ENCODE assay signal across 11 cellular contexts in the genomic region with DNA sequence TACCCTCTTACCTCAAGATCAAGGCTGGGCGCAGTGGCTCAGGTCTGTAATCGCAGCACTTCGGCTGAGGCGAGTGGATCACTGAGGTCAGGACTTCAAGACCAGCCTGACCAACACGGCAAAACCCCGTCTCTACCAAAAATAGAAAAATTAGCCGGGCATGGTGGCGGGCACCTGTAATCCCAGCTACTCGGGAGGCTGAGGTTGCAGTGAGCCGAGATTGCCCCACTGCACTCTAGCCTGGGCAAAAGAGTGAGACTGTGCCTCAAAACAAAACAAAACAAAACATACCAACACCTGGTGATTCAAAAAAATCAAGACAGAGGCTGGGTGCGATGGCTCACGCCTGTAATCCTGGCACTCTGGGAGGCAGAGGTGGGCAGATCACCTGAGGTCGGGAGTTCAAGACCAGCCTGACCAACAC. TPM values are rescaled to one million over a fixed set of nuclear protein-coding genes. Genes with fewer than 3 reads are reported as not detected.
DNase-seq lines count a peak whose midpoint lies in the region; ATAC-seq, FAIRE-seq and TF ChIP-seq lines count a peak whose summit lies in the region.
"Not testable (repeated sequence)": the region's sequence is repeated elsewhere in the genome, so short reads cannot be mapped to it uniquely, and the experiment has no call there.
"Had no signal": no experiment of that assay in that cellular context is flagged by ENCODE, and none has a peak within 500 bp of the region (broad histone marks: within the 10 kb centered on the region; RNA-seq: fewer than 3 reads in every experiment).

No MANE protein-coding gene starts in this region.

- not testable (repeated sequence) for H3K4ac ChIP-seq in mesenchymal stem cell (ENCODE audit: low read depth in 1 of 2, low read length in 2 of 2)

- in situ Hi-C loops in Panc1 (cut with HindIII; ENCODE audit: low pct_unique_long_range_greater_than_20kb, low sequenced_read_pairs); K562 (cut with MboI); gastrocnemius medialis (cut with MboI; ENCODE audit: low sequenced_read_pairs in 4 of 4); transverse colon (cut with MboI; ENCODE audit: low pct_ligation_motif_present in 1 of 4, low pct_unique_long_range_greater_than_20kb in 1 of 4, low sequenced_read_pairs in 3 of 4): not testable (repeated sequence)

- not testable (repeated sequence) for TF ChIP-seq RAD21 in K562 (CRISPR knock-in tag; conservative IDR thresholded peaks at IDR 0.05 in 1 of 2, IDR thresholded peaks at IDR 0.05 in 1 of 2)

- H3K36me3 ChIP-seq in GM06990 (ENCODE audit: control insufficient read depth, insufficient read depth, low read length) (peaks cover 24% of the 10 kb centered on the region), Panc1 (ENCODE audit: control insufficient read depth, insufficient read depth, low read length) (peaks cover 51% of the 10 kb centered on the region), K562 (ENCODE audit: control insufficient read depth, insufficient read depth, low read length) (peaks cover 61% of the 10 kb centered on the region), mesenchymal stem cell (ENCODE audit: control insufficient read depth in 1 of 2, insufficient read depth in 2 of 2, low read depth in 1 of 2, low read length in 2 of 2) (peaks cover 30 to 74% of the 10 kb centered on the region in 2 experiments), gastrocnemius medialis (peaks cover 0 to 63% of the 10 kb centered on the region in 2 donors), transverse colon (peaks cover 0 to 52% (median 18%) of the 10 kb centered on the region in 4 donors)

- H3K4me2 ChIP-seq in K562 (ENCODE audit: insufficient read depth, low read length); mesenchymal stem cell (ENCODE audit: low read length, poor library complexity, severe bottlenecking): not testable (repeated sequence)

- H3K79me1 ChIP-seq in mesenchymal stem cell (replicated peaks; ENCODE audit: low read length, poor library complexity, severe bottlenecking) = not testable (repeated sequence)

- H3K4me3 ChIP-seq in GM06990 (replicated peaks; ENCODE audit: low read depth, low read length) (peak overlapping the region; percentile 37), mesenchymal stem cell (ENCODE audit: insufficient read depth in 1 of 2, low read depth in 1 of 2, low read length in 2 of 2) (peak overlapping the region in 1 of 2 experiments; percentile 65), gastrocnemius medialis (peak overlapping the region in 3 of 4 donors; percentile 1 to 98 (median 91)), transverse colon (peak overlapping the region in 1 of 4 donors; percentile 88)
- not testable (repeated sequence) for H3K4me3 ChIP-seq in Panc1 (ENCODE audit: low read depth in 2 of 2, low read length in 2 of 2); K562

- not testable (repeated sequence) for H3K9ac ChIP-seq in K562 (ENCODE audit: insufficient read depth in 1 of 2, low read depth in 2 of 2, low read length in 2 of 2)
- H3K9ac ChIP-seq in mesenchymal stem cell (ENCODE audit: low read length) = peak overlapping the region; percentile 96

- not testable (repeated sequence) for BruUV-seq in Panc1 (replicated peaks; lab: Mats Ljungman, UMichigan); K562 (replicated peaks; lab: Mats Ljungman, UMichigan)

- CTCF ChIA-PET in Panc1 (lab: Charles Lee); K562 (lab: Yijun Ruan, JAX; ENCODE audit: low intra/inter-chr PET ratio): not testable (repeated sequence)

- WGBS in K562 (ENCODE audit: insufficient coverage, low coverage, missing lambda C conversion rate) = 89% methylated on average over 13 of the region's 13 CpGs
- WGBS in mesenchymal stem cell = 89% methylated on average over 12 of the region's 13 CpGs
- 66 to 79% methylated on average over 3 to 13 of the region's 13 CpGs for WGBS in transverse colon (ENCODE audit: low coverage in 1 of 2), 2 donors

- peaks cover 48% of the 10 kb centered on the region for H4K20me1 ChIP-seq in K562 (replicated peaks; ENCODE audit: control insufficient read depth, insufficient read depth, low read length)

- not testable (repeated sequence) for H3K9me1 ChIP-seq in K562 (ENCODE audit: control insufficient read depth, insufficient read depth, low read length)

- TF ChIP-seq POLR2A in K562 (conservative IDR thresholded peaks at IDR 0.05) = peak; percentile 78
- TF ChIP-seq POLR2A in gastrocnemius medialis (IDR thresholded peaks at IDR 0.05) = not testable (repeated sequence)
- TF ChIP-seq POLR2A in transverse colon (IDR thresholded peaks at IDR 0.05) = peak; percentile 53

- peaks cover 56% of the 10 kb centered on the region for H3K79me2 ChIP-seq in K562 (ENCODE audit: control insufficient read depth, insufficient read depth, low read length)

- H2BK12ac ChIP-seq in mesenchymal stem cell (ENCODE audit: low read length in 2 of 2) = not testable (repeated sequence)

- TF ChIP-seq EP300 in K562 (IDR thresholded peaks at IDR 0.05; ENCODE audit: low read length); transverse colon (IDR thresholded peaks at IDR 0.05; ENCODE audit: low read depth): not testable (repeated sequence)

- intact Hi-C loops in Panc1 (cut with micrococcal nuclease; ENCODE audit: unreplicated experiment); K562 (cut with micrococcal nuclease); gastrocnemius medialis (cut with DNase I; ENCODE audit: low total_unique reads); transverse colon (cut with DNase I; ENCODE audit: low total_unique reads): not testable (repeated sequence)

- TF ChIP-seq CTCF in GM06990 (IDR thresholded peaks at IDR 0.05; ENCODE audit: insufficient read depth, low read length, poor library complexity, severe bottlenecking); Panc1 (IDR thresholded peaks at IDR 0.05); K562 (IDR thresholded peaks at IDR 0.05 in 2 of 3, conservative IDR thresholded peaks at IDR 0.05 in 1 of 3; ENCODE audit: insufficient read depth in 2 of 3, low read depth in 1 of 3, low read length in 3 of 3); gastrocnemius medialis (IDR thresholded peaks at IDR 0.05 in 4 of 5, conservative IDR thresholded peaks at IDR 0.05 in 1 of 5); transverse colon (IDR thresholded peaks at IDR 0.05): not testable (repeated sequence)

- not testable (repeated sequence) for H3K27me3 ChIP-seq in GM06990 (replicated peaks; ENCODE audit: control insufficient read depth, insufficient read depth, low read length); Panc1 (ENCODE audit: control insufficient read depth, insufficient read depth, low read length); K562 (ENCODE audit: control insufficient read depth in 2 of 2, insufficient read depth in 2 of 2, low read length in 2 of 2); mesenchymal stem cell (ENCODE audit: control insufficient read depth in 1 of 2, insufficient read depth in 1 of 2, low read length in 2 of 2); gastrocnemius medialis; transverse colon

- POLR2A ChIA-PET in Panc1 (lab: Charles Lee) (interaction anchor here (2.9 kb wide), 1 partner anchor 11 kb away, joined by 13 read pairs; no protein-coding TSS in a partner anchor), K562 (lab: Yijun Ruan, JAX) (interaction anchor here (1.1 to 11.0 kb wide), 4 partner anchors 10 to 433 kb away, joined by 4 to 148 read pairs (median 8); a partner anchor contains a TSS)

- not testable (repeated sequence) for H4K91ac ChIP-seq in mesenchymal stem cell (ENCODE audit: low read length)

- H3K27ac ChIP-seq in Panc1 (ENCODE audit: low read length) = peak overlapping the region; percentile 51; the same call in 1 of the 2 replicates
- not testable (repeated sequence) for H3K27ac ChIP-seq in K562 (ENCODE audit: extremely low read depth, low read depth, low read length)
- H3K27ac ChIP-seq in mesenchymal stem cell (ENCODE audit: low read length, poor library complexity, severe bottlenecking) = peak overlapping the region; percentile 55
- peak overlapping the region; percentile 100 for H3K27ac ChIP-seq in gastrocnemius medialis
- H3K27ac ChIP-seq in transverse colon = peak overlapping the region; percentile 98 to 99 (median 98)

- not testable (repeated sequence) for ATAC-seq in Panc1, K562, gastrocnemius medialis

- H3K9me3 ChIP-seq in Panc1 (ENCODE audit: control insufficient read depth, insufficient read depth, low read depth, low read length); K562 (replicated peaks; ENCODE audit: control insufficient read depth, insufficient read depth, low read depth, low read length); mesenchymal stem cell (ENCODE audit: control insufficient read depth, low read length); gastrocnemius medialis; transverse colon: not testable (repeated sequence)

- not testable (repeated sequence) for H2BK120ac ChIP-seq in mesenchymal stem cell (ENCODE audit: low read depth, low read length)

- not testable (repeated sequence) for H3K18ac ChIP-seq in mesenchymal stem cell (ENCODE audit: low read depth in 1 of 2, low read length in 2 of 2)

- H2BK5ac ChIP-seq in mesenchymal stem cell (ENCODE audit: low read depth, low read length, poor library complexity, severe bottlenecking) = not testable (repeated sequence)

- H2AFZ ChIP-seq in K562 (ENCODE audit: low read depth, low read length); mesenchymal stem cell (ENCODE audit: low read depth, low read length): not testable (repeated sequence)

- FAIRE-seq in K562 (lab: Jason Lieb, UNC) = not testable (repeated sequence)

- H3K23ac ChIP-seq in mesenchymal stem cell (ENCODE audit: low read length in 2 of 2) = not testable (repeated sequence)

- peaks cover 52% of the 10 kb centered on the region for H3K4me1 ChIP-seq in Panc1 (ENCODE audit: control insufficient read depth, insufficient read depth, low read length)
- peaks cover under 1 to 18% of the 10 kb centered on the region in 2 experiments; a peak in 4 of 5 replicates for H3K4me1 ChIP-seq in K562 (replicated peaks in 1 of 2; ENCODE audit: control insufficient read depth in 2 of 2, insufficient read depth in 2 of 2, low read length in 2 of 2)
- H3K4me1 ChIP-seq in mesenchymal stem cell (ENCODE audit: control insufficient read depth, insufficient read depth, low read depth, low read length) = peaks cover 21% of the 10 kb centered on the region
- peaks cover 67 to 68% of the 10 kb centered on the region in 2 donors for H3K4me1 ChIP-seq in gastrocnemius medialis
- peaks cover 39 to 82% (median 65%) of the 10 kb centered on the region in 4 donors for H3K4me1 ChIP-seq in transverse colon

- DNase-seq in GM06990 (ENCODE audit: extremely low read depth, insufficient read length); Panc1 (ENCODE audit: low read depth, low spot score); K562 (ENCODE audit: extremely low read depth in 1 of 4, low spot score in 3 of 4); gastrocnemius medialis; transverse colon: not testable (repeated sequence)
- DNase-seq in activated T-cell treated with anti-CD3 and anti-CD28 coated beads, Interleukin-2, amount 50 U/mL, for 1 hour = peak; percentile 47
- DNase-seq in fibroblast of gingiva (ENCODE audit: low read depth) = peak; percentile 41
- peak; percentile 64 for DNase-seq in mesenchymal stem cell

- H2AK5ac ChIP-seq in mesenchymal stem cell (ENCODE audit: low read length, severe bottlenecking) = not testable (repeated sequence)

- not testable (repeated sequence) for H4K8ac ChIP-seq in mesenchymal stem cell (ENCODE audit: low read length)

- not testable (repeated sequence) for H2BK15ac ChIP-seq in mesenchymal stem cell (ENCODE audit: low read depth, poor library complexity, severe bottlenecking)

- not testable (repeated sequence) for H3K14ac ChIP-seq in mesenchymal stem cell (ENCODE audit: low read length in 2 of 2)

RNA-seq across cellular contexts. Expression of a gene that starts 5.8 kb away (rescaled TPM):
- total RNA-seq in Panc1 (2021; ENCODE audit: unreplicated experiment) (126 TPM), K562 (2014; rRNA removed) (129 and 138 TPM in 2 replicates), K562 (2014; rRNA removed; fragmentation: Illumina TruSeq; extraction: Trizol) (153 and 184 TPM in 2 replicates), K562 (2015; rRNA removed; fragmentation: Illumina TruSeq; extraction: Trizol) (109 and 120 TPM in 2 replicates), K562 (2021) (200 and 224 TPM in 2 replicates), gastrocnemius medialis (100 to 1,000 TPM; 136 to 199 (median 176) TPM), transverse colon (100 to 1,000 TPM; 176 to 395 (median 269) TPM)
- polyA plus RNA-seq in Panc1 (2012; ENCODE audit: insufficient read length) = 76.7 TPM
- 200 and 281 TPM in 2 replicates for total RNA-seq in K562 (2011; cell fraction: chromatin; rRNA removed; ENCODE audit: low replicate concordance)
- 147 and 148 TPM in 2 replicates for total RNA-seq in K562 (2011; cell fraction: nucleolus; rRNA removed)
- 206 and 295 TPM in 2 replicates for total RNA-seq in K562 (2011; cell fraction: nucleoplasm; rRNA removed)
- polyA plus RNA-seq in K562 (2011; rRNA removed) (144 and 222 TPM in 2 replicates), K562 (2014; fragmentation: Illumina TruSeq; extraction: Trizol) (147 and 158 TPM in 2 replicates), K562 (2014; fragmentation: Nextera tagmentation; extraction: Ambion mirVana) (10 to 100 TPM; 27.1 to 31.0 TPM), K562 (2014; rRNA removed) (131 and 143 TPM in 2 replicates)
- 86.7 and 94.2 TPM in 2 replicates for polyA plus RNA-seq in K562 (2011; cell fraction: cytosol; rRNA removed)
- polyA plus RNA-seq in K562 (2011; cell fraction: nucleus; rRNA removed) = 179 and 244 TPM in 2 replicates
- polyA plus RNA-seq in K562 (2012) = 139 and 140 TPM in 2 replicates
- polyA minus RNA-seq in K562 (2011; rRNA and poly(A)+ RNA removed) = 221 and 238 TPM in 2 replicates
- polyA minus RNA-seq in K562 (2011; cell fraction: cytosol; rRNA and poly(A)+ RNA removed) = 104 and 109 TPM in 2 replicates
- polyA minus RNA-seq in K562 (2011; cell fraction: nucleus; rRNA and poly(A)+ RNA removed) = 141 and 172 TPM in 2 replicates
- 229 TPM for polyA plus RNA-seq in mesenchymal stem cell (2013, experiment 1 of 2)
- polyA plus RNA-seq in mesenchymal stem cell (2013, experiment 2 of 2) = 224 TPM

RNA-seq across cellular contexts. Expression of a gene that starts 24.5 kb away (rescaled TPM):
- total RNA-seq in Panc1 (2021; ENCODE audit: unreplicated experiment) (9.5 TPM), K562 (2014; rRNA removed) (35.6 and 43.6 TPM in 2 replicates), K562 (2014; rRNA removed; fragmentation: Illumina TruSeq; extraction: Trizol) (18.8 and 20.3 TPM in 2 replicates), K562 (2015; rRNA removed; fragmentation: Illumina TruSeq; extraction: Trizol) (22.8 and 25.5 TPM in 2 replicates), K562 (2021) (163 and 212 TPM in 2 replicates), gastrocnemius medialis (10 to 100 TPM in 2 of 4 donors, 1 to 10 TPM in 2; 5.6 to 30.0 (median 10.7) TPM), transverse colon (10 to 100 TPM in 3 of 4 donors, 1 to 10 TPM in 1; 7.2 to 26.2 (median 16.3) TPM)
- 10.4 TPM for polyA plus RNA-seq in Panc1 (2012; ENCODE audit: insufficient read length)
- total RNA-seq in K562 (2011; cell fraction: chromatin; rRNA removed; ENCODE audit: low replicate concordance) = 795 and 1,508 TPM in 2 replicates
- total RNA-seq in K562 (2011; cell fraction: nucleolus; rRNA removed) = 712 and 761 TPM in 2 replicates
- total RNA-seq in K562 (2011; cell fraction: nucleoplasm; rRNA removed) = 735 and 822 TPM in 2 replicates
- polyA plus RNA-seq in K562 (2011; rRNA removed) (53.8 and 132 TPM in 2 replicates), K562 (2014; fragmentation: Illumina TruSeq; extraction: Trizol) (116 and 156 TPM in 2 replicates), K562 (2014; fragmentation: Nextera tagmentation; extraction: Ambion mirVana) (10 to 100 TPM; 12.7 to 14.8 TPM), K562 (2014; rRNA removed) (104 and 137 TPM in 2 replicates)
- polyA plus RNA-seq in K562 (2011; cell fraction: cytosol; rRNA removed) = 68.7 and 73.2 TPM in 2 replicates
- 800 and 1,003 TPM in 2 replicates for polyA plus RNA-seq in K562 (2011; cell fraction: nucleus; rRNA removed)
- polyA plus RNA-seq in K562 (2012) = 127 and 192 TPM in 2 replicates
- 23.6 and 31.1 TPM in 2 replicates for polyA minus RNA-seq in K562 (2011; rRNA and poly(A)+ RNA removed)
- polyA minus RNA-seq in K562 (2011; cell fraction: cytosol; rRNA and poly(A)+ RNA removed) = 45.7 and 70.1 TPM in 2 replicates
- polyA minus RNA-seq in K562 (2011; cell fraction: nucleus; rRNA and poly(A)+ RNA removed) = 99.2 and 125 TPM in 2 replicates
- polyA plus RNA-seq in mesenchymal stem cell (2013, experiment 1 of 2) = 15.0 TPM
- polyA plus RNA-seq in mesenchymal stem cell (2013, experiment 2 of 2) = 14.4 TPM
- total RNA-seq: activated CD8-positive, alpha-beta memory T cell treated with anti-CD3 and anti-CD28 coated beads for 36 hours had no signal

RNA-seq across cellular contexts. Expression of a gene that starts 55.8 kb away (rescaled TPM):
- total RNA-seq in Panc1 (2021; ENCODE audit: unreplicated experiment) = 207 TPM
- 208 TPM for polyA plus RNA-seq in Panc1 (2012; ENCODE audit: insufficient read length)
- total RNA-seq in K562 (2011; cell fraction: chromatin; rRNA removed; ENCODE audit: low replicate concordance) = 86.7 and 153 TPM in 2 replicates
- 54.7 and 57.9 TPM in 2 replicates for total RNA-seq in K562 (2011; cell fraction: nucleolus; rRNA removed)
- total RNA-seq in K562 (2011; cell fraction: nucleoplasm; rRNA removed) = 124 and 201 TPM in 2 replicates
- 147 and 163 TPM in 2 replicates for total RNA-seq in K562 (2014; rRNA removed)
- total RNA-seq in K562 (2014; rRNA removed; fragmentation: Illumina TruSeq; extraction: Trizol) = 196 and 198 TPM in 2 replicates
- total RNA-seq in K562 (2015; rRNA removed; fragmentation: Illumina TruSeq; extraction: Trizol) = 183 and 188 TPM in 2 replicates
- 203 and 219 TPM in 2 replicates for total RNA-seq in K562 (2021)
- 133 and 156 TPM in 2 replicates for polyA plus RNA-seq in K562 (2011; rRNA removed)
- 116 and 118 TPM in 2 replicates for polyA plus RNA-seq in K562 (2011; cell fraction: cytosol; rRNA removed)
- 47.5 and 50.4 TPM in 2 replicates for polyA plus RNA-seq in K562 (2011; cell fraction: nucleus; rRNA removed)
- polyA plus RNA-seq in K562 (2012) = 174 and 197 TPM in 2 replicates
- 565 and 605 TPM in 2 replicates for polyA plus RNA-seq in K562 (2014; fragmentation: Illumina TruSeq; extraction: Trizol)
- polyA plus RNA-seq in K562 (2014; fragmentation: Nextera tagmentation; extraction: Ambion mirVana) = 10 to 100 TPM; 68.1 to 93.9 TPM
- 197 and 354 TPM in 2 replicates for polyA plus RNA-seq in K562 (2014; rRNA removed)
- polyA minus RNA-seq in K562 (2011; rRNA and poly(A)+ RNA removed) = 60.6 and 80.0 TPM in 2 replicates
- polyA minus RNA-seq in K562 (2011; cell fraction: cytosol; rRNA and poly(A)+ RNA removed) = 32.9 and 35.0 TPM in 2 replicates
- 22.9 and 51.1 TPM in 2 replicates for polyA minus RNA-seq in K562 (2011; cell fraction: nucleus; rRNA and poly(A)+ RNA removed)
- 71.3 TPM for polyA plus RNA-seq in mesenchymal stem cell (2013, experiment 1 of 2)
- 71.6 TPM for polyA plus RNA-seq in mesenchymal stem cell (2013, experiment 2 of 2)
- total RNA-seq in gastrocnemius medialis = 100 to 1,000 TPM; 164 to 302 (median 219) TPM
- 100 to 1,000 TPM; 111 to 174 (median 158) TPM for total RNA-seq in transverse colon

RNA-seq across cellular contexts. Expression of a gene that starts 58.1 kb away (rescaled TPM):
- total RNA-seq in Panc1 (2021; ENCODE audit: unreplicated experiment) = 1.0 TPM
- 0.53 TPM for polyA plus RNA-seq in Panc1 (2012; ENCODE audit: insufficient read length)
- total RNA-seq in K562 (2011; cell fraction: chromatin; rRNA removed; ENCODE audit: low replicate concordance) = 0.95 and 3.3 TPM in 2 replicates
- total RNA-seq in K562 (2011; cell fraction: nucleolus; rRNA removed) = 0.92 and 1.0 TPM in 2 replicates
- total RNA-seq in K562 (2011; cell fraction: nucleoplasm; rRNA removed) = 1.8 and 2.4 TPM in 2 replicates
- 0.33 and 1.8 TPM in 2 replicates for total RNA-seq in K562 (2014; rRNA removed)
- 0.38 TPM in 1 of 2 replicates, not detected in the other for total RNA-seq in K562 (2014; rRNA removed; fragmentation: Illumina TruSeq; extraction: Trizol)
- 0.45 TPM in 1 of 2 replicates, not detected in the other for total RNA-seq in K562 (2015; rRNA removed; fragmentation: Illumina TruSeq; extraction: Trizol)
- 0.51 TPM in 1 of 2 replicates, not detected in the other for total RNA-seq in K562 (2021)
- polyA plus RNA-seq in K562 (2011; rRNA removed) = 0.15 and 0.53 TPM in 2 replicates
- polyA plus RNA-seq in K562 (2011; cell fraction: cytosol; rRNA removed) = 0.18 and 0.19 TPM in 2 replicates
- 0.58 and 0.67 TPM in 2 replicates for polyA plus RNA-seq in K562 (2011; cell fraction: nucleus; rRNA removed)
- 0.21 and 0.43 TPM in 2 replicates for polyA plus RNA-seq in K562 (2012)
- not detected in 2 replicates for polyA plus RNA-seq in K562 (2014; fragmentation: Illumina TruSeq; extraction: Trizol)
- polyA plus RNA-seq in K562 (2014; fragmentation: Nextera tagmentation; extraction: Ambion mirVana) = not detected
- 0.56 and 0.73 TPM in 2 replicates for polyA plus RNA-seq in K562 (2014; rRNA removed)
- 0.63 and 0.72 TPM in 2 replicates for polyA minus RNA-seq in K562 (2011; rRNA and poly(A)+ RNA removed)
- polyA minus RNA-seq in K562 (2011; cell fraction: cytosol; rRNA and poly(A)+ RNA removed) = not detected in 2 replicates
- polyA minus RNA-seq in K562 (2011; cell fraction: nucleus; rRNA and poly(A)+ RNA removed) = 1.1 TPM in 1 of 2 replicates, not detected in the other
- not detected for polyA plus RNA-seq in mesenchymal stem cell (2013, experiment 1 of 2)
- not detected for polyA plus RNA-seq in mesenchymal stem cell (2013, experiment 2 of 2)
- not detected for total RNA-seq in gastrocnemius medialis
- not detected for total RNA-seq in transverse colon
- total RNA-seq: left colon, Right ventricle myocardium superior had no signal
